In genomic region chr4:108849611-108850406, GRCh38 we compare ENCODE assay signal across 8 cellular contexts.
DNase-seq lines count a peak whose midpoint lies in the region; ATAC-seq and FAIRE-seq lines count a peak whose summit lies in the region.

No MANE protein-coding gene starts in this region.

- ATAC-seq in GM19468 (IDR thresholded peaks at IDR 0.05; ENCODE audit: extremely low read depth, unreplicated experiment) (peak; percentile 73), HG03457 (IDR thresholded peaks at IDR 0.05; ENCODE audit: unreplicated experiment) (peak; percentile 82)

- FAIRE-seq in urothelium cell line (lab: Jason Lieb, UNC), result no peak

- DNase-seq in AG20443 (ENCODE audit: low spot score), result peak; percentile 43
- DNase-seq in amniotic epithelial cell (ENCODE audit: low read depth), result peak; percentile 70
- peak; percentile 31 for DNase-seq in urothelium cell line (ENCODE audit: low spot score)
- DNase-seq in GF-D8 (lab: John Stamatoyannopoulos, UW), result no peak
- no peak for DNase-seq in NCI-H1048 (lab: John Stamatoyannopoulos, UW)
- no peak for DNase-seq in NCI-H82 (lab: John Stamatoyannopoulos, UW)

Comparison
In these comparisons a context has a peak if more than half of its experiments do, and no peak if none do; other contexts are left out.
1. DNase-seq: peak in AG20443 (single experiment), amniotic epithelial cell (single experiment) and urothelium cell line (single experiment); none in GF-D8 (single experiment), NCI-H1048 (single experiment) and NCI-H82 (single experiment).